Comparison of ENCODE assay signal across 12 cellular contexts in genomic region chr14:64572721-64573508, GRCh38. TPM values are rescaled to one million over a fixed set of nuclear protein-coding genes. Genes with fewer than 3 reads are reported as not detected.
DNase-seq lines count a peak whose midpoint lies in the region; ATAC-seq, FAIRE-seq and TF ChIP-seq lines count a peak whose summit lies in the region.
"Had no signal": no experiment of that assay in that cellular context is flagged by ENCODE, and none has a peak within 500 bp of the region (broad histone marks: within the 10 kb centered on the region; RNA-seq: fewer than 3 reads in every experiment).

No MANE protein-coding gene starts in this region.

- no peaks in the 10 kb centered on the region for H3K9me1 ChIP-seq in keratinocyte (ENCODE audit: control insufficient read depth, extremely low read depth, insufficient read depth, low read length)

- H3K27ac Mint-ChIP-seq in endodermal cell: no peak overlapping the region

- no peaks in the 10 kb centered on the region for H3K36me3 Mint-ChIP-seq in endodermal cell (ENCODE audit: low read depth)

- H3K4me1 ChIP-seq in endodermal cell (ENCODE audit: control insufficient read depth, insufficient read depth, low read length) (no peaks in the 10 kb centered on the region), keratinocyte (ENCODE audit: control insufficient read depth, extremely low read depth, insufficient read depth, low read length) (peaks cover 9% of the 10 kb centered on the region), spleen (no peaks in the 10 kb centered on the region)

- no peak overlapping the region for H3K4me2 ChIP-seq in keratinocyte (ENCODE audit: control insufficient read depth, extremely low read depth, insufficient read depth, low read depth, low read length)
- H3K4me2 ChIP-seq: KMS-11 had no signal

- H3K9ac ChIP-seq in endodermal cell (ENCODE audit: extremely low read depth, low read length, poor library complexity, severe bottlenecking) (no peak overlapping the region), keratinocyte (ENCODE audit: control insufficient read depth, extremely low read depth, insufficient read depth, low read length) (no peak overlapping the region)
- H3K9ac ChIP-seq: KMS-11 had no signal

- TF ChIP-seq CTCF in endodermal cell (conservative IDR thresholded peaks at IDR 0.05) (no peak), keratinocyte (optimal IDR thresholded peaks at IDR 0.05 in 1 of 3, IDR thresholded peaks at IDR 0.05 in 1 of 3, conservative IDR thresholded peaks at IDR 0.05 in 1 of 3; ENCODE audit: extremely low read depth in 1 of 3, insufficient read depth in 2 of 3, low read length in 3 of 3) (no peak), spleen (IDR thresholded peaks at IDR 0.05 in 8 of 11, conservative IDR thresholded peaks at IDR 0.05 in 3 of 11) (no peak)

- H3K27me3 ChIP-seq in endodermal cell (ENCODE audit: control insufficient read depth, insufficient read depth, low read length, poor library complexity, severe bottlenecking): no peaks in the 10 kb centered on the region
- no peaks in the 10 kb centered on the region for H3K27me3 ChIP-seq in keratinocyte (ENCODE audit: control insufficient read depth, extremely low read depth, insufficient read depth, low read length)
- no peaks in the 10 kb centered on the region for H3K27me3 ChIP-seq in spleen (replicated peaks in 1 of 7)

- no peak overlapping the region for H2AFZ ChIP-seq in keratinocyte (ENCODE audit: control insufficient read depth, low read length)

- WGBS in endodermal cell (ENCODE audit: insufficient coverage in 1 of 2, insufficient read length in 1 of 2), 2 experiments: 66% methylated on average over 3 of the region's 3 CpGs; no CpG with 5 or more reads in 1 of the 2 experiments
- 87 to 97% (median 95%) methylated on average over 3 of the region's 3 CpGs for WGBS in spleen, 5 donors

- dilution Hi-C loops in keratinocyte (cut with MboI; ENCODE audit: extremely low pct_ligation_motif_present, low sequenced_read_pairs): no loop called here

- H3K27ac ChIP-seq in endodermal cell (ENCODE audit: low read depth, low read length) (peak overlapping the region; percentile 21), keratinocyte (ENCODE audit: control insufficient read depth, insufficient read depth, low read length) (no peak overlapping the region), temporal lobe (ENCODE audit: low read depth, low read length) (peak overlapping the region; percentile 97), spleen (no peak overlapping the region)
- H3K27ac ChIP-seq: KMS-11 had no signal

- H3K79me2 ChIP-seq in keratinocyte (ENCODE audit: control insufficient read depth, insufficient read depth, low read length): no peaks in the 10 kb centered on the region

- H3K27me3 Mint-ChIP-seq in endodermal cell (ENCODE audit: insufficient read depth): no peaks in the 10 kb centered on the region

- H3K4me3 Mint-ChIP-seq in endodermal cell: no peak overlapping the region

- ATAC-seq in HG03108 (IDR thresholded peaks at IDR 0.05; ENCODE audit: unreplicated experiment): no peak

- peaks cover 2% of the 10 kb centered on the region for H3K4me1 Mint-ChIP-seq in endodermal cell

- H3K36me3 ChIP-seq in endodermal cell (ENCODE audit: control insufficient read depth, insufficient read depth, low read length) (no peaks in the 10 kb centered on the region), keratinocyte (ENCODE audit: control insufficient read depth in 2 of 2, extremely low read depth in 1 of 2, insufficient read depth in 2 of 2, low read length in 2 of 2) (no peaks in the 10 kb centered on the region), spleen (no peaks in the 10 kb centered on the region)

- intact Hi-C loops in spleen (cut with DNase I; ENCODE audit: low total_unique reads): no loop called here

- DNase-seq in NCI-H526 (lab: John Stamatoyannopoulos, UW) (peak; percentile 84 to 86), endodermal cell (no peak), keratinocyte (ENCODE audit: low read depth, low spot score) (no peak), D341Med (ENCODE audit: low spot score) (no peak), spleen (no peak), activated T-cell treated with anti-CD3 and anti-CD28 coated beads for 4 hours (no peak)
- DNase-seq: aorta, mesenchymal stem cell had no signal

- TF ChIP-seq POLR2A in spleen (IDR thresholded peaks at IDR 0.05): no peak

- H3K4me3 ChIP-seq in endodermal cell (ENCODE audit: low read length) (no peak overlapping the region), keratinocyte (ENCODE audit: control insufficient read depth in 2 of 3, extremely low read depth in 1 of 3, insufficient read depth in 2 of 3, low read depth in 1 of 3, low read length in 3 of 3) (no peak overlapping the region), spleen (no peak overlapping the region)

- H4K20me1 ChIP-seq in keratinocyte (ENCODE audit: control insufficient read depth, extremely low read depth, insufficient read depth, low read length): no peaks in the 10 kb centered on the region

- peak; percentile 20 for FAIRE-seq in keratinocyte (lab: Jason Lieb, UNC)
- FAIRE-seq: GM18507 had no signal

- no peaks in the 10 kb centered on the region for H3K9me3 Mint-ChIP-seq in endodermal cell

- H3K9me3 ChIP-seq in endodermal cell (ENCODE audit: control insufficient read depth, low read length) (no peaks in the 10 kb centered on the region), keratinocyte (ENCODE audit: control insufficient read depth, low read depth, low read length) (no peaks in the 10 kb centered on the region), spleen (no peaks in the 10 kb centered on the region)

RNA-seq across cellular contexts. Expression of gene PPP1R36, which starts 23.2 kb away (rescaled TPM):
- 1 to 10 TPM in 1 of 2 donors, under 1 TPM in 1; 0.24 to 1.2 TPM for total RNA-seq in endodermal cell
- 0.14 TPM for polyA plus RNA-seq in endodermal cell (2013, experiment 1 of 2)
- polyA plus RNA-seq in endodermal cell (2013, experiment 2 of 2): 0.58 TPM
- polyA plus RNA-seq in keratinocyte: 0.45 to 0.92 TPM (median 0.81 TPM) in 3 replicates
- polyA plus RNA-seq in keratinocyte (2011; ENCODE audit: low read depth): not detected
- polyA plus RNA-seq in keratinocyte (2011; cell fraction: cytosol; rRNA removed): 0.53 and 0.61 TPM in 2 replicates
- polyA plus RNA-seq in keratinocyte (2011; cell fraction: nucleus; rRNA removed): 0.41 and 0.75 TPM in 2 replicates
- 0.56 and 0.66 TPM in 2 replicates for polyA plus RNA-seq in keratinocyte (2012; ENCODE audit: low replicate concordance)
- 0.99 TPM in 1 of 3 replicates, not detected in the others for polyA minus RNA-seq in keratinocyte
- not detected for polyA minus RNA-seq in keratinocyte (2011; cell fraction: cytosol; rRNA and poly(A)+ RNA removed)
- 0.53 TPM in 1 of 2 replicates, not detected in the other for polyA minus RNA-seq in keratinocyte (2011; cell fraction: nucleus; rRNA and poly(A)+ RNA removed)
- 0.49 TPM for total RNA-seq in temporal lobe
- total RNA-seq in spleen: 1 to 10 TPM in 2 of 7 donors, under 1 TPM in 3, not detected in 2; 0.30 to 1.1 (median 0.72) TPM
- under 1 TPM; 0.26 to 0.48 (median 0.36) TPM for polyA plus RNA-seq in spleen

RNA-seq across cellular contexts. Expression of gene HSPA2, which starts 32.4 kb away (rescaled TPM):
- total RNA-seq in endodermal cell (10 to 100 TPM in 1 of 2 donors, 1 to 10 TPM in 1; 7.9 to 12.9 TPM), temporal lobe (6.4 TPM), spleen (10 to 100 TPM; 15.2 to 53.8 (median 31.4) TPM)
- polyA plus RNA-seq in endodermal cell (2013, experiment 1 of 2): 13.9 TPM
- 12.8 TPM for polyA plus RNA-seq in endodermal cell (2013, experiment 2 of 2)
- polyA plus RNA-seq in keratinocyte (7.0 to 24.7 TPM (median 12.0 TPM) in 3 replicates), spleen (10 to 100 TPM in 1 of 3 donors, 1 to 10 TPM in 2; 3.9 to 10.8 (median 6.0) TPM)
- polyA plus RNA-seq in keratinocyte (2011; ENCODE audit: low read depth): 17.8 TPM
- 5.7 and 14.0 TPM in 2 replicates for polyA plus RNA-seq in keratinocyte (2011; cell fraction: cytosol; rRNA removed)
- polyA plus RNA-seq in keratinocyte (2011; cell fraction: nucleus; rRNA removed): 13.2 and 20.8 TPM in 2 replicates
- polyA plus RNA-seq in keratinocyte (2012; ENCODE audit: low replicate concordance): 17.5 and 36.4 TPM in 2 replicates
- 8.0 to 47.7 TPM (median 16.7 TPM) in 3 replicates for polyA minus RNA-seq in keratinocyte
- polyA minus RNA-seq in keratinocyte (2011; cell fraction: cytosol; rRNA and poly(A)+ RNA removed): 49.5 TPM
- 13.4 and 19.9 TPM in 2 replicates for polyA minus RNA-seq in keratinocyte (2011; cell fraction: nucleus; rRNA and poly(A)+ RNA removed)

Comparison
In these comparisons a context has a peak if more than half of its experiments do, and no peak if none do; other contexts are left out.
1. DNase-seq: peak in NCI-H526 (2 of 2); none in endodermal cell (single experiment), keratinocyte (single experiment), D341Med (single experiment), spleen (single experiment) and activated T-cell treated with anti-CD3 and anti-CD28 coated beads for 4 hours (single experiment).
2. H3K27ac ChIP-seq: peak in endodermal cell (single experiment) and temporal lobe (single experiment); none in keratinocyte (single experiment) and spleen (0 of 8).